In genomic region chr7:152459724-152460251, GRCh38 we compare ENCODE assay signal across 10 cellular contexts. TPM values are rescaled to one million over a fixed set of nuclear protein-coding genes. Genes with fewer than 3 reads are reported as not detected.
DNase-seq lines count a peak whose midpoint lies in the region; ATAC-seq, FAIRE-seq and TF ChIP-seq lines count a peak whose summit lies in the region.
"Had no signal": no experiment of that assay in that cellular context is flagged by ENCODE, and none has a peak within 500 bp of the region (broad histone marks: within the 10 kb centered on the region; RNA-seq: fewer than 3 reads in every experiment).

No MANE protein-coding gene starts in this region.

- H3K4me1 ChIP-seq in HCT116 (ENCODE audit: control insufficient read depth in 1 of 2, insufficient read depth in 2 of 2, low read length in 2 of 2) = peaks cover 5 to 8% of the 10 kb centered on the region in 2 experiments; a peak in 3 of 4 replicates
- peaks cover 5% of the 10 kb centered on the region for H3K4me1 ChIP-seq in mammary epithelial cell (ENCODE audit: insufficient read depth, low read length)
- peaks cover 15% of the 10 kb centered on the region for H3K4me1 ChIP-seq in parathyroid adenoma

- no peak for TF ChIP-seq CTCF in HCT116 (IDR thresholded peaks at IDR 0.05 in 2 of 3, conservative IDR thresholded peaks at IDR 0.05 in 1 of 3; ENCODE audit: borderline replicate concordance in 1 of 3, insufficient read depth in 1 of 3, low read depth in 2 of 3, low read length in 2 of 3)
- TF ChIP-seq CTCF in mammary epithelial cell (conservative IDR thresholded peaks at IDR 0.05 in 1 of 2, IDR thresholded peaks at IDR 0.05 in 1 of 2; ENCODE audit: extremely low read depth in 1 of 2, insufficient read depth in 1 of 2, low read depth in 1 of 2, low read length in 2 of 2) = no peak
- no peak for TF ChIP-seq CTCF in parathyroid adenoma (IDR thresholded peaks at IDR 0.05)
- TF ChIP-seq CTCF in activated CD8-positive, alpha-beta T cell treated with anti-CD3 and anti-CD28 coated beads for 36 hours (IDR thresholded peaks at IDR 0.05) = no peak

- 30% methylated on average over 5 of the region's 5 CpGs for WGBS in mammary epithelial cell (ENCODE audit: low coverage, missing lambda C conversion rate)

- H3K79me2 ChIP-seq in HCT116 (ENCODE audit: insufficient read depth, low read length) (no peaks in the 10 kb centered on the region; the same call in 1 of the 2 replicates), mammary epithelial cell (ENCODE audit: insufficient read depth, low read length) (no peaks in the 10 kb centered on the region), parathyroid adenoma (no peaks in the 10 kb centered on the region)

- TF ChIP-seq POLR2A in HCT116 (IDR thresholded peaks at IDR 0.05; ENCODE audit: borderline replicate concordance, extremely low read depth, insufficient read depth, insufficient read length) = no peak

- intact Hi-C loops in HCT116 (cut with micrococcal nuclease) (loop anchor here (10.0 kb wide), 2 partner anchors 215 to 255 kb away; partner anchors contain the start of gene XRCC2), mammary epithelial cell (cut with micrococcal nuclease) (loop anchor here (10.0 kb wide), 2 partner anchors 135 to 215 kb away; partner anchors contain the start of gene XRCC2)
- intact Hi-C loops in activated CD8-positive, alpha-beta T cell treated with anti-CD3 and anti-CD28 coated beads for 36 hours (cut with micrococcal nuclease) = no loop called here

- H3K4me3 ChIP-seq in HCT116 (replicated peaks in 1 of 2; ENCODE audit: low read depth in 1 of 2, low read length in 2 of 2) = no peak overlapping the region
- no peak overlapping the region for H3K4me3 ChIP-seq in mammary epithelial cell (replicated peaks in 1 of 3; ENCODE audit: insufficient read depth in 1 of 3, low read depth in 2 of 3, low read length in 3 of 3)
- no peak overlapping the region for H3K4me3 ChIP-seq in parathyroid adenoma (ENCODE audit: low read depth, low read length)

- ATAC-seq in HCT116 (no peak), HG02759 (IDR thresholded peaks at IDR 0.05; ENCODE audit: unreplicated experiment) (no peak)
- no peak for ATAC-seq in activated CD8-positive, alpha-beta memory T cell treated with anti-CD3 and anti-CD28 coated beads, Interleukin-2, amount 10 ng/mL, durations not matched to agents 7 days and 5 days
- no peak for ATAC-seq in activated CD8-positive, alpha-beta T cell treated with anti-CD3 and anti-CD28 coated beads for 36 hours

- BruUV-seq in HCT116 (replicated peaks; lab: Mats Ljungman, UMichigan) (no TSS peak), mammary epithelial cell (replicated peaks; lab: Mats Ljungman, UMichigan) (no TSS peak)

- POLR2A ChIA-PET in HCT116 (lab: Charles Lee) = no interaction called here
- POLR2A ChIA-PET in activated CD8-positive, alpha-beta T cell treated with anti-CD3 and anti-CD28 coated beads for 36 hours (lab: Charles Lee) = no interaction called here

- peak overlapping the region; percentile 3; the same call in 1 of the 2 replicates for H3K4me2 ChIP-seq in HCT116 (ENCODE audit: low read length)
- no peak overlapping the region for H3K4me2 ChIP-seq in mammary epithelial cell (ENCODE audit: insufficient read depth, low read depth, low read length)
- H3K4me2 ChIP-seq in parathyroid adenoma (ENCODE audit: low read length) = peak overlapping the region; percentile 6

- no peaks in the 10 kb centered on the region for H3K36me3 Mint-ChIP-seq in activated CD8-positive, alpha-beta memory T cell treated with anti-CD3 and anti-CD28 coated beads, Interleukin-2, amount 10 ng/mL, durations not matched to agents 7 days and 5 days
- no peaks in the 10 kb centered on the region for H3K36me3 Mint-ChIP-seq in activated CD8-positive, alpha-beta T cell treated with anti-CD3 and anti-CD28 coated beads for 36 hours (ENCODE audit: low read depth)

- no peaks in the 10 kb centered on the region for H3K27me3 Mint-ChIP-seq in activated CD8-positive, alpha-beta memory T cell treated with anti-CD3 and anti-CD28 coated beads, Interleukin-2, amount 10 ng/mL, durations not matched to agents 7 days and 5 days
- no peaks in the 10 kb centered on the region for H3K27me3 Mint-ChIP-seq in activated CD8-positive, alpha-beta T cell treated with anti-CD3 and anti-CD28 coated beads for 36 hours

- RAD21 ChIA-PET in HCT116 (lab: Charles Lee; ENCODE audit: low non-redundant PET in 1 of 2, low total read pairs in 2 of 2, uncharacterized antibody in 2 of 2, unreplicated experiment in 2 of 2) = no interaction called here

- H3K9ac ChIP-seq in HCT116 (ENCODE audit: low read length) (no peak overlapping the region), mammary epithelial cell (ENCODE audit: insufficient read depth, low read length) (no peak overlapping the region), parathyroid adenoma (no peak overlapping the region)

- H3K9me2 ChIP-seq in HCT116 (ENCODE audit: insufficient read depth) = no peaks in the 10 kb centered on the region

- no peak overlapping the region for H3K4me3 Mint-ChIP-seq in activated CD8-positive, alpha-beta memory T cell treated with anti-CD3 and anti-CD28 coated beads, Interleukin-2, amount 10 ng/mL, durations not matched to agents 7 days and 5 days
- H3K4me3 Mint-ChIP-seq in activated CD8-positive, alpha-beta T cell treated with anti-CD3 and anti-CD28 coated beads for 36 hours = no peak overlapping the region
- H3K4me3 Mint-ChIP-seq: T-helper 2 cell treated with Interferon-gamma antibody and Interleukin-4, amounts not matched to agents 5 μg/mL and 100 μg/mL, for 36 hours had no signal

- FAIRE-seq in urothelium cell line (lab: Jason Lieb, UNC) = no peak
- FAIRE-seq: islet of Langerhans had no signal

- H3K9me3 ChIP-seq in HCT116 (ENCODE audit: control insufficient read depth in 1 of 2, insufficient read depth in 1 of 2, low read depth in 1 of 2, low read length in 2 of 2) (no peaks in the 10 kb centered on the region), mammary epithelial cell (replicated peaks; ENCODE audit: insufficient read depth, low read length) (no peaks in the 10 kb centered on the region), parathyroid adenoma (ENCODE audit: control insufficient read depth, low read length) (no peaks in the 10 kb centered on the region)

- in situ Hi-C loops in mammary epithelial cell (cut with MboI; ENCODE audit: low sequenced_read_pairs in 2 of 2) = no loop called here

- H3K36me3 ChIP-seq in HCT116 (ENCODE audit: control insufficient read depth in 1 of 2, insufficient read depth in 2 of 2, low read length in 2 of 2) (no peaks in the 10 kb centered on the region), mammary epithelial cell (ENCODE audit: insufficient read depth, low read length) (no peaks in the 10 kb centered on the region), parathyroid adenoma (ENCODE audit: control insufficient read depth, insufficient read depth, low read length) (no peaks in the 10 kb centered on the region)

- H4K20me1 ChIP-seq in HCT116 (ENCODE audit: insufficient read depth) = no peaks in the 10 kb centered on the region
- no peaks in the 10 kb centered on the region for H4K20me1 ChIP-seq in mammary epithelial cell (ENCODE audit: insufficient read depth, low read length)

- peaks cover 6% of the 10 kb centered on the region for H3K4me1 Mint-ChIP-seq in activated CD8-positive, alpha-beta memory T cell treated with anti-CD3 and anti-CD28 coated beads, Interleukin-2, amount 10 ng/mL, durations not matched to agents 7 days and 5 days
- H3K4me1 Mint-ChIP-seq in activated CD8-positive, alpha-beta T cell treated with anti-CD3 and anti-CD28 coated beads for 36 hours (ENCODE audit: low read depth) = peaks cover 3% of the 10 kb centered on the region

- H3K27me3 ChIP-seq in HCT116 (ENCODE audit: insufficient read depth, low read length) (no peaks in the 10 kb centered on the region), mammary epithelial cell (ENCODE audit: insufficient read depth, low read length) (no peaks in the 10 kb centered on the region), parathyroid adenoma (ENCODE audit: control insufficient read depth, insufficient read depth, low read length) (no peaks in the 10 kb centered on the region)

- no peak overlapping the region for H2AFZ ChIP-seq in HCT116 (ENCODE audit: low read depth, low read length, poor library complexity, severe bottlenecking)
- peak overlapping the region; percentile 36 for H2AFZ ChIP-seq in mammary epithelial cell (ENCODE audit: low read depth, low read length)
- peak overlapping the region; percentile 85 for H2AFZ ChIP-seq in parathyroid adenoma

- H3K9me3 Mint-ChIP-seq in activated CD8-positive, alpha-beta memory T cell treated with anti-CD3 and anti-CD28 coated beads, Interleukin-2, amount 10 ng/mL, durations not matched to agents 7 days and 5 days (ENCODE audit: low read depth) = no peaks in the 10 kb centered on the region
- no peaks in the 10 kb centered on the region for H3K9me3 Mint-ChIP-seq in activated CD8-positive, alpha-beta T cell treated with anti-CD3 and anti-CD28 coated beads for 36 hours
- H3K9me3 Mint-ChIP-seq: T-helper 2 cell treated with Interferon-gamma antibody and Interleukin-4, amounts not matched to agents 5 μg/mL and 100 μg/mL, for 36 hours had no signal

- dilution Hi-C loops in mammary epithelial cell (cut with HindIII; ENCODE audit: low sequenced_read_pairs) = no loop called here

- no peak overlapping the region for H3K27ac Mint-ChIP-seq in activated CD8-positive, alpha-beta memory T cell treated with anti-CD3 and anti-CD28 coated beads, Interleukin-2, amount 10 ng/mL, durations not matched to agents 7 days and 5 days
- H3K27ac Mint-ChIP-seq in activated CD8-positive, alpha-beta T cell treated with anti-CD3 and anti-CD28 coated beads for 36 hours = no peak overlapping the region
- H3K27ac Mint-ChIP-seq: T-helper 2 cell treated with Interferon-gamma antibody and Interleukin-4, amounts not matched to agents 5 μg/mL and 100 μg/mL, for 36 hours had no signal

- no peak for DNase-seq in HCT116 (ENCODE audit: low read depth, low spot score)
- peak; percentile 45 for DNase-seq in NCI-H2227 (lab: John Stamatoyannopoulos, UW; ENCODE audit: unreplicated experiment)
- peak; percentile 36 for DNase-seq in mammary epithelial cell
- no peak for DNase-seq in activated CD8-positive, alpha-beta memory T cell treated with anti-CD3 and anti-CD28 coated beads, Interleukin-2, amount 10 ng/mL, durations not matched to agents 7 days and 5 days
- DNase-seq in activated CD8-positive, alpha-beta T cell treated with anti-CD3 and anti-CD28 coated beads for 36 hours = no peak
- DNase-seq in urothelium cell line (ENCODE audit: low spot score) = no peak

- H3K27ac ChIP-seq in HCT116 (ENCODE audit: low read depth, low read length) = no peak overlapping the region
- no peak overlapping the region for H3K27ac ChIP-seq in mammary epithelial cell (ENCODE audit: insufficient read depth, low read depth, low read length)
- peak overlapping the region; percentile 22 for H3K27ac ChIP-seq in parathyroid adenoma

- CTCF ChIA-PET in HCT116 (lab: Charles Lee) = no interaction called here
- CTCF ChIA-PET in mammary epithelial cell (lab: Charles Lee; ENCODE audit: low non-redundant PET) = no interaction called here
- CTCF ChIA-PET in activated CD8-positive, alpha-beta memory T cell treated with anti-CD3 and anti-CD28 coated beads, Interleukin-2, amount 10 ng/mL, durations not matched to agents 7 days and 5 days (lab: Charles Lee) = interaction anchor here (1.0 to 1.4 kb wide), 2 partner anchors 9 to 123 kb away, joined by 3 to 4 read pairs; no protein-coding TSS in a partner anchor
- CTCF ChIA-PET in activated CD8-positive, alpha-beta T cell treated with anti-CD3 and anti-CD28 coated beads for 36 hours (lab: Charles Lee) = no interaction called here

- no peak for TF ChIP-seq RAD21 in HCT116 (IDR thresholded peaks at IDR 0.05; ENCODE audit: low read depth)

RNA-seq across cellular contexts. Expression of gene KMT2C, which starts 24.0 kb away (rescaled TPM):
- 22.9 TPM for total RNA-seq in HCT116 (2021; ENCODE audit: unreplicated experiment)
- polyA plus RNA-seq in HCT116 (2012) = 5.3 and 7.4 TPM in 2 replicates
- total RNA-seq in mammary epithelial cell = 10 to 100 TPM; 38.0 to 40.4 TPM
- polyA plus RNA-seq in mammary epithelial cell = 7.2 TPM
- 122 TPM for polyA minus RNA-seq in mammary epithelial cell
- total RNA-seq in activated CD8-positive, alpha-beta memory T cell treated with anti-CD3 and anti-CD28 coated beads, Interleukin-2, amount 10 ng/mL, durations not matched to agents 7 days and 5 days = 10 to 100 TPM; 58.2 to 86.6 TPM
- total RNA-seq in activated CD8-positive, alpha-beta T cell treated with anti-CD3 and anti-CD28 coated beads for 36 hours = 10 to 100 TPM; 48.5 to 52.8 TPM

Comparison
In these comparisons a context has a peak if more than half of its experiments do, and no peak if none do; other contexts are left out.
1. DNase-seq: peak in NCI-H2227 (single experiment) and mammary epithelial cell (single experiment); none in HCT116 (single experiment), activated CD8-positive, alpha-beta memory T cell treated with anti-CD3 and anti-CD28 coated beads, Interleukin-2, amount 10 ng/mL, durations not matched to agents 7 days and 5 days (single experiment), activated CD8-positive, alpha-beta T cell treated with anti-CD3 and anti-CD28 coated beads for 36 hours (single experiment) and urothelium cell line (single experiment).